In the genomic region with DNA sequence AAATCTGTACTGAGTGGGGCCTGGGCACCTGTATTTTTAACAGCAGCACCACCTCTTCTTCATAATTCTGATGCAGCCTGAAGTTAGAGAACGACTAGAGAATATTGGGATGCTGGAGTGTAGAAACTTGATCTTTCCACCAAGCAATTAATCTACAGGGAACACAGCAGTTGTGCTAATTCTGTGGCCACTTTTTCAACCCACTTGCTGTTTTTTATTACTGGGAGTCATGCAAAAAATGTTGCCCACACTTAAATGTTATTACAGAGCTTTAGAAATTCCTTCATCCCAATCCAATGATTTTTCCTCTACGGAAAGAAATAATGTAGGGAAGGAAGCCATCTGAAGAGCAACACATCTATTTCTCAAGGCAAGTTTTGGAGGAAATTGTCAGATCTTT, we compare ENCODE assay signal across 23 cellular contexts.
"Had no signal": no experiment of that assay in that cellular context is flagged by ENCODE, and none has a peak within 500 bp of the region (broad histone marks: within the 10 kb centered on the region; RNA-seq: fewer than 3 reads in every experiment).

No MANE protein-coding gene starts in this region.

- H3K27ac Mint-ChIP-seq: activated naive CD8-positive, alpha-beta T cell; activated T-helper 2 cell treated with anti-CD3 and anti-CD28 coated beads, Interferon-gamma antibody, Interleukin-2, Interleukin-4, amounts not matched to agents 10 μg/mL and 5 μg/mL and 100 μg/mL, durations not matched to agents 14 hours and 24 hours and 36 hours; dendritic cell treated with granulocyte-macrophage colony-stimulating factor and Interleukin-4, amounts not matched to agents 40 ng/mL and 50 ng/mL, for 4 days; mesothelial cell of epicardium; natural killer cell; T-helper 1 cell treated with Interleukin-12 subunit alpha and Interleukin-12 subunit beta and Interleukin-4 antibody, amounts not matched to agents 30 μg/mL and 1 μg/mL, for 36 hours; WTC11 had no signal

- DNase-seq: activated CD8-positive, alpha-beta memory T cell treated with anti-CD3 and anti-CD28 coated beads, Interleukin-2, amount 50 U/mL, for 48 hours; activated naive CD4-positive, alpha-beta T cell; activated T-cell treated with anti-CD3 and anti-CD28 coated beads, Interleukin-2, amount 50 U/mL, for 4 hours; adrenal gland; body of pancreas; caudate nucleus; effector CD4-positive, alpha-beta T cell; foreskin melanocyte; kidney glomerular epithelial cell; left ventricle myocardium inferior; natural killer cell; stimulated activated CD4-positive, alpha-beta T cell treated with anti-CD3 and anti-CD28 coated beads, Interleukin-4, amount 100 ng/mL, for 4 hours; stimulated activated naive CD8-positive, alpha-beta T cell treated with anti-CD3 and anti-CD28 coated beads, Interleukin-15, Interleukin-2, amounts not matched to agents 100 U/mL and 50 U/mL, for 24 hours; T1000; upper lobe of left lung had no signal

- H3K9me3 Mint-ChIP-seq: activated T-cell treated with anti-CD3 and anti-CD28 coated beads, Interleukin-2, amount 50 U/mL, for 4 hours; activated T-helper 2 cell treated with anti-CD3 and anti-CD28 coated beads, Interferon-gamma antibody, Interleukin-2, Interleukin-4, amounts not matched to agents 10 μg/mL and 5 μg/mL and 100 μg/mL, durations not matched to agents 14 hours and 24 hours and 36 hours; dendritic cell treated with granulocyte-macrophage colony-stimulating factor and Interleukin-4, amounts not matched to agents 40 ng/mL and 50 ng/mL, for 4 days; mesothelial cell of epicardium; natural killer cell; T-helper 1 cell treated with Interleukin-12 subunit alpha and Interleukin-12 subunit beta and Interleukin-4 antibody, amounts not matched to agents 30 μg/mL and 1 μg/mL, for 36 hours had no signal

- H3K36me3 Mint-ChIP-seq: activated naive CD8-positive, alpha-beta T cell; mesothelial cell of epicardium; natural killer cell had no signal

- H3K4me1 Mint-ChIP-seq: natural killer cell had no signal

- H3K4me3 Mint-ChIP-seq: activated naive CD8-positive, alpha-beta T cell; activated T-cell treated with anti-CD3 and anti-CD28 coated beads, Interleukin-2, amount 50 U/mL, for 4 hours; dendritic cell treated with granulocyte-macrophage colony-stimulating factor and Interleukin-4, amounts not matched to agents 40 ng/mL and 50 ng/mL, for 4 days; mesothelial cell of epicardium; natural killer cell; T-helper 1 cell treated with Interleukin-12 subunit alpha and Interleukin-12 subunit beta and Interleukin-4 antibody, amounts not matched to agents 30 μg/mL and 1 μg/mL, for 36 hours; WTC11 had no signal

- ATAC-seq: activated T-cell treated with anti-CD3 and anti-CD28 coated beads, Interleukin-2, amount 50 U/mL, for 4 hours; body of pancreas; natural killer cell; stimulated activated naive CD8-positive, alpha-beta T cell treated with anti-CD3 and anti-CD28 coated beads, Interleukin-15, Interleukin-2, amounts not matched to agents 100 U/mL and 50 U/mL, for 24 hours; WTC11 had no signal

- H3K4me3 ChIP-seq: adrenal gland, body of pancreas, hepatocyte, left ventricle myocardium inferior, prostate gland, upper lobe of left lung had no signal
